Comparison of ENCODE assay signal across 15 cellular contexts in genomic region chr1:95195046-95195445, GRCh38. TPM values are rescaled to one million over a fixed set of nuclear protein-coding genes. Genes with fewer than 3 reads are reported as not detected.
DNase-seq lines count a peak whose midpoint lies in the region; ATAC-seq, FAIRE-seq and TF ChIP-seq lines count a peak whose summit lies in the region.
"Had no signal": no experiment of that assay in that cellular context is flagged by ENCODE, and none has a peak within 500 bp of the region (broad histone marks: within the 10 kb centered on the region; RNA-seq: fewer than 3 reads in every experiment).

No MANE protein-coding gene starts in this region.

- no peaks in the 10 kb centered on the region for H3K79me2 ChIP-seq in K562 (ENCODE audit: control insufficient read depth, insufficient read depth, low read length)

- BruUV-seq in K562 (replicated peaks; lab: Mats Ljungman, UMichigan), result no TSS peak

- no peak overlapping the region for H2AFZ ChIP-seq in K562 (ENCODE audit: low read depth, low read length)
- H2AFZ ChIP-seq: GM23248 had no signal

- H3K36me3 ChIP-seq in left ventricle myocardium inferior, result no peaks in the 10 kb centered on the region
- H3K36me3 ChIP-seq in K562 (ENCODE audit: control insufficient read depth, insufficient read depth, low read length), result peaks cover 4% of the 10 kb centered on the region; the same call in 1 of the 3 replicates
- no peaks in the 10 kb centered on the region for H3K36me3 ChIP-seq in pancreas
- H3K36me3 ChIP-seq: BE2C had no signal

- no peak for TF ChIP-seq EP300 in K562 (IDR thresholded peaks at IDR 0.05; ENCODE audit: low read length)

- 40% methylated on average over 3 of the region's 3 CpGs for WGBS in K562 (ENCODE audit: insufficient coverage, low coverage, missing lambda C conversion rate)
- 73 to 75% methylated on average over 3 of the region's 3 CpGs for WGBS in pancreas, 2 donors

- no peak overlapping the region for H3K9ac ChIP-seq in K562 (ENCODE audit: insufficient read depth in 1 of 2, low read depth in 2 of 2, low read length in 2 of 2)
- H3K9ac ChIP-seq: GM23248 had no signal

- no peak overlapping the region for H3K4me2 ChIP-seq in K562 (ENCODE audit: insufficient read depth, low read length)

- no peaks in the 10 kb centered on the region for H3K27me3 ChIP-seq in left ventricle myocardium inferior (ENCODE audit: low read depth)
- no peaks in the 10 kb centered on the region for H3K27me3 ChIP-seq in K562 (ENCODE audit: control insufficient read depth in 2 of 2, insufficient read depth in 2 of 2, low read length in 2 of 2)
- no peaks in the 10 kb centered on the region for H3K27me3 ChIP-seq in pancreas
- H3K27me3 ChIP-seq: BE2C had no signal

- in situ Hi-C loops in G401 (cut with HindIII; ENCODE audit: low sequenced_read_pairs) (no loop called here), K562 (cut with MboI) (no loop called here)

- H3K4me3 ChIP-seq in left ventricle myocardium inferior, result no peak overlapping the region
- H3K4me3 ChIP-seq in K562, result no peak overlapping the region
- H3K4me3 ChIP-seq in pancreas, result no peak overlapping the region
- H3K4me3 ChIP-seq: GM23248 had no signal

- TF ChIP-seq RAD21 in K562 (CRISPR knock-in tag; conservative IDR thresholded peaks at IDR 0.05 in 1 of 2, IDR thresholded peaks at IDR 0.05 in 1 of 2), result no peak

- POLR2A ChIA-PET in K562 (lab: Yijun Ruan, JAX), result interaction anchor here (0.8 kb wide), 1 partner anchor 28 kb away, joined by 3 read pairs; no protein-coding TSS in a partner anchor

- intact Hi-C loops in left ventricle myocardium inferior (cut with micrococcal nuclease), result no loop called here
- intact Hi-C loops in Right ventricle myocardium inferior (cut with DNase I), result loop anchor here (2.0 kb wide), 1 partner anchor 78 kb away; the partner anchor contains the start of gene TLCD4
- intact Hi-C loops in K562 (cut with micrococcal nuclease), result no loop called here
- intact Hi-C loops in pancreas (cut with DNase I), result no loop called here

- FAIRE-seq in K562 (lab: Jason Lieb, UNC), result no peak
- FAIRE-seq in pancreas (lab: Jason Lieb, UNC), result no peak
- no peak for FAIRE-seq in GM19239 (lab: Jason Lieb, UNC)

- H3K4me1 ChIP-seq in left ventricle myocardium inferior (peaks cover 50% of the 10 kb centered on the region), K562 (replicated peaks in 1 of 2; ENCODE audit: control insufficient read depth in 2 of 2, insufficient read depth in 2 of 2, low read length in 2 of 2) (peaks cover 0 to 2% of the 10 kb centered on the region in 2 experiments; a peak in 1 of 5 replicates), pancreas (peaks cover 14 to 24% (median 18%) of the 10 kb centered on the region in 3 donors)
- H3K4me1 ChIP-seq: BE2C had no signal

- ATAC-seq in Right ventricle myocardium inferior (no peak), K562 (peak; percentile 70), pancreas (no peak), SK-N-SH treated with all-trans-retinoic acid at 6 μM for 48 hours (no peak)

- DNase-seq in left ventricle myocardium inferior (no peak), Right ventricle myocardium inferior (ENCODE audit: missing footprints) (no peak), G401 (ENCODE audit: low spot score) (peak; percentile 90), K562 (ENCODE audit: extremely low read depth in 1 of 4, low spot score in 3 of 4) (no peak), pancreas (no peak), GM19239 (ENCODE audit: insufficient read length, low spot score) (no peak)
- DNase-seq: BE2C; CD4-positive, alpha-beta memory T cell; DND-41; GF-D8; GM23248; H7 had no signal

- CTCF ChIA-PET in K562 (lab: Yijun Ruan, JAX; ENCODE audit: low intra/inter-chr PET ratio), result no interaction called here

- no peaks in the 10 kb centered on the region for H3K9me1 ChIP-seq in K562 (ENCODE audit: control insufficient read depth, insufficient read depth, low read length)

- H4K20me1 ChIP-seq in K562 (replicated peaks; ENCODE audit: control insufficient read depth, insufficient read depth, low read length), result no peaks in the 10 kb centered on the region

- H3K9me3 ChIP-seq in left ventricle myocardium inferior (replicated peaks), result no peaks in the 10 kb centered on the region
- H3K9me3 ChIP-seq in K562 (replicated peaks; ENCODE audit: control insufficient read depth, insufficient read depth, low read depth, low read length), result no peaks in the 10 kb centered on the region
- no peaks in the 10 kb centered on the region for H3K9me3 ChIP-seq in pancreas
- H3K9me3 ChIP-seq: BE2C had no signal

- TF ChIP-seq POLR2A in K562 (conservative IDR thresholded peaks at IDR 0.05), result no peak

- no peak for TF ChIP-seq CTCF in left ventricle myocardium inferior (IDR thresholded peaks at IDR 0.05; ENCODE audit: borderline replicate concordance)
- TF ChIP-seq CTCF in K562 (IDR thresholded peaks at IDR 0.05 in 2 of 3, conservative IDR thresholded peaks at IDR 0.05 in 1 of 3; ENCODE audit: insufficient read depth in 2 of 3, low read depth in 1 of 3, low read length in 3 of 3), result no peak
- TF ChIP-seq CTCF in pancreas (IDR thresholded peaks at IDR 0.05), result no peak

- H3K27ac ChIP-seq in left ventricle myocardium inferior (replicated peaks), result peak overlapping the region; percentile 75
- H3K27ac ChIP-seq in K562 (ENCODE audit: extremely low read depth, low read depth, low read length), result no peak overlapping the region
- no peak overlapping the region for H3K27ac ChIP-seq in pancreas
- H3K27ac ChIP-seq: C4-2B, GM23248, HL-60 had no signal

TF ChIP-seq in K562, 482 proteins besides CTCF, POLR2A, EP300 and RAD21 (continues in another document):
- no peak for TF ChIP-seq CHD2 (IDR thresholded peaks at IDR 0.05; ENCODE audit: low read depth, low read length)
- TF ChIP-seq, protein P1, sequence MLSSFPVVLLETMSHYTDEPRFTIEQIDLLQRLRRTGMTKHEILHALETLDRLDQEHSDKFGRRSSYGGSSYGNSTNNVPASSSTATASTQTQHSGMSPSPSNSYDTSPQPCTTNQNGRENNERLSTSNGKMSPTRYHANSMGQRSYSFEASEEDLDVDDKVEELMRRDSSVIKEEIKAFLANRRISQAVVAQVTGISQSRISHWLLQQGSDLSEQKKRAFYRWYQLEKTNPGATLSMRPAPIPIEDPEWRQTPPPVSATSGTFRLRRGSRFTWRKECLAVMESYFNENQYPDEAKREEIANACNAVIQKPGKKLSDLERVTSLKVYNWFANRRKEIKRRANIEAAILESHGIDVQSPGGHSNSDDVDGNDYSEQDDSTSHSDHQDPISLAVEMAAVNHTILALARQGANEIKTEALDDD (IDR thresholded peaks at IDR 0.05), result no peak
- no peak for TF ChIP-seq NR2C2 (CRISPR knock-in tag; IDR thresholded peaks at IDR 0.05)
- TF ChIP-seq NR2C2 (tag; IDR thresholded peaks at IDR 0.05), result no peak

TF ChIP-seq in SK-N-SH treated with all-trans-retinoic acid at 6 μM for 48 hours, 23 proteins besides CTCF, POLR2A, EP300 and RAD21:
- no peak for TF ChIP-seq ZC3H10 (CRISPR knock-in tag; IDR thresholded peaks at IDR 0.05)
- no peak for TF ChIP-seq ARNTL (CRISPR knock-in tag; IDR thresholded peaks at IDR 0.05; ENCODE audit: borderline replicate concordance, low read depth)
- no peak for TF ChIP-seq SNAI2 (CRISPR knock-in tag; IDR thresholded peaks at IDR 0.05)
- TF ChIP-seq, protein P2, sequence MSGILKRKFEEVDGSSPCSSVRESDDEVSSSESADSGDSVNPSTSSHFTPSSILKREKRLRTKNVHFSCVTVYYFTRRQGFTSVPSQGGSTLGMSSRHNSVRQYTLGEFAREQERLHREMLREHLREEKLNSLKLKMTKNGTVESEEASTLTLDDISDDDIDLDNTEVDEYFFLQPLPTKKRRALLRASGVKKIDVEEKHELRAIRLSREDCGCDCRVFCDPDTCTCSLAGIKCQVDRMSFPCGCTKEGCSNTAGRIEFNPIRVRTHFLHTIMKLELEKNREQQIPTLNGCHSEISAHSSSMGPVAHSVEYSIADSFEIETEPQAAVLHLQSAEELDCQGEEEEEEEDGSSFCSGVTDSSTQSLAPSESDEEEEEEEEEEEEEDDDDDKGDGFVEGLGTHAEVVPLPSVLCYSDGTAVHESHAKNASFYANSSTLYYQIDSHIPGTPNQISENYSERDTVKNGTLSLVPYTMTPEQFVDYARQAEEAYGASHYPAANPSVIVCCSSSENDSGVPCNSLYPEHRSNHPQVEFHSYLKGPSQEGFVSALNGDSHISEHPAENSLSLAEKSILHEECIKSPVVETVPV (CRISPR knock-in tag; IDR thresholded peaks at IDR 0.05), result no peak
- TF ChIP-seq ZFP3 (CRISPR knock-in tag; IDR thresholded peaks at IDR 0.05), result no peak
- no peak for TF ChIP-seq RARB (CRISPR knock-in tag; IDR thresholded peaks at IDR 0.05)
- no peak for TF ChIP-seq GLIS3 (CRISPR knock-in tag; IDR thresholded peaks at IDR 0.05)

RNA-seq across cellular contexts. Expression of gene RWDD3, which starts 39.0 kb away (rescaled TPM):
- 19.4 TPM for total RNA-seq in left ventricle myocardium inferior
- total RNA-seq in Right ventricle myocardium inferior, result 16.4 TPM
- 15.6 and 19.6 TPM in 2 replicates for total RNA-seq in G401 (2014; rRNA removed; shearing (Covaris generic))
- 15.6 and 29.6 TPM in 2 replicates for total RNA-seq in K562 (2011; cell fraction: chromatin; rRNA removed; ENCODE audit: low replicate concordance)
- total RNA-seq in K562 (2011; cell fraction: nucleolus; rRNA removed), result 9.2 and 13.3 TPM in 2 replicates
- 22.8 and 34.2 TPM in 2 replicates for total RNA-seq in K562 (2011; cell fraction: nucleoplasm; rRNA removed)
- total RNA-seq in K562 (2014; rRNA removed), result 21.6 and 26.1 TPM in 2 replicates
- 34.9 and 38.5 TPM in 2 replicates for total RNA-seq in K562 (2014; rRNA removed; fragmentation: Illumina TruSeq; extraction: Trizol)
- 33.5 and 34.5 TPM in 2 replicates for total RNA-seq in K562 (2015; rRNA removed; fragmentation: Illumina TruSeq; extraction: Trizol)
- total RNA-seq in K562 (2021), result 23.7 and 26.7 TPM in 2 replicates
- polyA plus RNA-seq in K562 (2011; rRNA removed), result 40.4 and 49.7 TPM in 2 replicates
- 16.5 and 29.2 TPM in 2 replicates for polyA plus RNA-seq in K562 (2011; cell fraction: cytosol; rRNA removed)
- polyA plus RNA-seq in K562 (2011; cell fraction: nucleus; rRNA removed), result 51.5 and 52.0 TPM in 2 replicates
- 25.2 and 33.2 TPM in 2 replicates for polyA plus RNA-seq in K562 (2012)
- 32.9 and 33.8 TPM in 2 replicates for polyA plus RNA-seq in K562 (2014; fragmentation: Illumina TruSeq; extraction: Trizol)
- 10 to 100 TPM; 52.7 to 65.0 TPM for polyA plus RNA-seq in K562 (2014; fragmentation: Nextera tagmentation; extraction: Ambion mirVana)
- 41.2 and 57.4 TPM in 2 replicates for polyA plus RNA-seq in K562 (2014; rRNA removed)
- 16.2 and 16.4 TPM in 2 replicates for polyA minus RNA-seq in K562 (2011; rRNA and poly(A)+ RNA removed)
- 8.4 and 8.6 TPM in 2 replicates for polyA minus RNA-seq in K562 (2011; cell fraction: cytosol; rRNA and poly(A)+ RNA removed)
- polyA minus RNA-seq in K562 (2011; cell fraction: nucleus; rRNA and poly(A)+ RNA removed), result 14.5 and 20.5 TPM in 2 replicates
- 10 to 100 TPM in 3 of 6 donors, 1 to 10 TPM in 3; 5.0 to 13.5 (median 9.8) TPM for total RNA-seq in pancreas
- 10 to 100 TPM; 27.3 to 37.1 TPM for polyA plus RNA-seq in pancreas
